In genomic region chr4:184262901-184263300, GRCh38 we compare ENCODE assay signal across 21 cellular contexts. TPM values are rescaled to one million over a fixed set of nuclear protein-coding genes. Genes with fewer than 3 reads are reported as not detected.
DNase-seq lines count a peak whose midpoint lies in the region; ATAC-seq and TF ChIP-seq lines count a peak whose summit lies in the region.
"Had no signal": no experiment of that assay in that cellular context is flagged by ENCODE, and none has a peak within 500 bp of the region (broad histone marks: within the 10 kb centered on the region; RNA-seq: fewer than 3 reads in every experiment).

No MANE protein-coding gene starts in this region.

- TF ChIP-seq CTCF in GM12865 (IDR thresholded peaks at IDR 0.05; ENCODE audit: insufficient read depth, low read depth, low read length, missing control alignments), result no peak
- no peak for TF ChIP-seq CTCF in fibroblast of pulmonary artery (IDR thresholded peaks at IDR 0.05; ENCODE audit: low read length, missing control alignments)
- no peak for TF ChIP-seq CTCF in RWPE1 (conservative IDR thresholded peaks at IDR 0.05; ENCODE audit: low read depth)

- H3K36me3 ChIP-seq in H7 (replicated peaks; ENCODE audit: control insufficient read depth, insufficient read depth, low read length), result no peaks in the 10 kb centered on the region
- H3K36me3 ChIP-seq: vagina had no signal

- H3K27ac ChIP-seq in RWPE1, result no peak overlapping the region
- H3K27ac ChIP-seq: vagina had no signal

- CTCF ChIA-PET in RWPE1 (lab: Yijun Ruan, JAX), result no interaction called here

- peak; percentile 36 for DNase-seq in AG08396 (ENCODE audit: low spot score)
- DNase-seq in GM12865 (ENCODE audit: low read depth), result peak; percentile 40
- peak; percentile 39 for DNase-seq in SK-MEL-5 (ENCODE audit: low read depth, low spot score)
- DNase-seq in fibroblast of pulmonary artery (ENCODE audit: low read depth), result peak; percentile 33
- DNase-seq in RWPE1 (ENCODE audit: low spot score), result no peak
- no peak for DNase-seq in effector memory CD8-positive, alpha-beta T cell
- no peak for DNase-seq in H7
- DNase-seq: activated naive CD4-positive, alpha-beta T cell treated with anti-CD3 and anti-CD28 coated beads, Interleukin-2, amount 50 U/mL, for 16 hours; cerebellar nuclear complex; left ventricle myocardium superior; NCI-H1930; NCI-H69; stimulated activated CD4-positive, alpha-beta T cell treated with anti-CD3 and anti-CD28 coated beads, Interleukin-4, amount 100 ng/mL, for 1 hour; stimulated activated naive B cell treated with anti-CD40 and anti-IgM and Interleukin-4, amounts not matched to agents 10 μg/mL and 1 μg/mL and 100 μg/mL, for 72 hours had no signal

- in situ Hi-C loops in SK-MEL-5 (cut with HindIII; ENCODE audit: low pct_unique_long_range_greater_than_20kb, low sequenced_read_pairs), result no loop called here

- no peaks in the 10 kb centered on the region; the same call in 1 of the 2 replicates for H3K27me3 ChIP-seq in H7 (ENCODE audit: control insufficient read depth, insufficient read depth, low read length)
- H3K27me3 ChIP-seq: vagina had no signal

- no peak for ATAC-seq in effector memory CD8-positive, alpha-beta T cell (replicated peaks)
- ATAC-seq in HG02970 (IDR thresholded peaks at IDR 0.05; ENCODE audit: low FRiP score, unreplicated experiment), result no peak
- ATAC-seq: naive thymus-derived CD4-positive, alpha-beta T cell had no signal

- H3K27me3 Mint-ChIP-seq in effector memory CD8-positive, alpha-beta T cell, result no peaks in the 10 kb centered on the region
- H3K27me3 Mint-ChIP-seq: stimulated activated naive B cell treated with anti-CD40 and anti-IgM and Interleukin-4, amounts not matched to agents 10 μg/mL and 1 μg/mL and 100 μg/mL, for 72 hours had no signal

- H3K4me3 Mint-ChIP-seq in effector memory CD8-positive, alpha-beta T cell, result no peak overlapping the region
- H3K4me3 Mint-ChIP-seq: CD14-positive monocyte; naive thymus-derived CD4-positive, alpha-beta T cell; stimulated activated naive B cell treated with anti-CD40 and anti-IgM and Interleukin-4, amounts not matched to agents 10 μg/mL and 1 μg/mL and 100 μg/mL, for 72 hours had no signal

- H3K27ac Mint-ChIP-seq in effector memory CD8-positive, alpha-beta T cell, result no peak overlapping the region
- H3K27ac Mint-ChIP-seq: CD14-positive monocyte had no signal

- H3K4me3 ChIP-seq in GM12865 (ENCODE audit: low read depth, low read length) (peak overlapping the region; percentile 9; the same call in 1 of the 2 replicates), fibroblast of pulmonary artery (replicated peaks; ENCODE audit: low read depth, low read length) (no peak overlapping the region), H7 (ENCODE audit: insufficient read depth, low read depth, low read length) (no peak overlapping the region)
- H3K4me3 ChIP-seq: vagina had no signal

- peaks cover 16 to 20% of the 10 kb centered on the region in 2 donors for H3K4me1 Mint-ChIP-seq in effector memory CD8-positive, alpha-beta T cell (ENCODE audit: low read depth in 2 of 2)

- H3K36me3 Mint-ChIP-seq in effector memory CD8-positive, alpha-beta T cell (ENCODE audit: insufficient read depth), result peaks cover 10% of the 10 kb centered on the region
- H3K36me3 Mint-ChIP-seq: CD14-positive monocyte; naive thymus-derived CD4-positive, alpha-beta T cell; stimulated activated naive B cell treated with anti-CD40 and anti-IgM and Interleukin-4, amounts not matched to agents 10 μg/mL and 1 μg/mL and 100 μg/mL, for 72 hours had no signal

- POLR2A ChIA-PET in RWPE1 (lab: Yijun Ruan, JAX; ENCODE audit: low non-redundant PET), result no interaction called here

- no peaks in the 10 kb centered on the region for H3K9me3 Mint-ChIP-seq in effector memory CD8-positive, alpha-beta T cell
- H3K9me3 Mint-ChIP-seq: stimulated activated naive B cell treated with anti-CD40 and anti-IgM and Interleukin-4, amounts not matched to agents 10 μg/mL and 1 μg/mL and 100 μg/mL, for 72 hours had no signal

RNA-seq across cellular contexts. Expression of gene ENPP6, which starts 45.2 kb away (rescaled TPM):
- not detected in 2 replicates for total RNA-seq in SK-MEL-5 (2014; rRNA removed; shearing (Covaris generic))
- not detected in 2 replicates for polyA plus RNA-seq in SK-MEL-5 (2015; cell fraction: cytosol; rRNA removed)
- polyA plus RNA-seq in SK-MEL-5 (2015; cell fraction: nucleus; rRNA removed), result not detected in 2 replicates
- not detected in 2 replicates for total RNA-seq in H7 (2014; rRNA removed; shearing (Covaris generic))
- total RNA-seq: epithelial cell of proximal tubule, G401, left ventricle myocardium superior, pulmonary artery endothelial cell had no signal
- polyA plus RNA-seq: naive thymus-derived CD4-positive, alpha-beta T cell had no signal

Comparison
In these comparisons a context has a peak if more than half of its experiments do, and no peak if none do; other contexts are left out.
1. DNase-seq: peak in AG08396 (single experiment), GM12865 (single experiment), SK-MEL-5 (single experiment) and fibroblast of pulmonary artery (single experiment); none in RWPE1 (single experiment), effector memory CD8-positive, alpha-beta T cell (0 of 3) and H7 (single experiment).